In the genomic region with DNA sequence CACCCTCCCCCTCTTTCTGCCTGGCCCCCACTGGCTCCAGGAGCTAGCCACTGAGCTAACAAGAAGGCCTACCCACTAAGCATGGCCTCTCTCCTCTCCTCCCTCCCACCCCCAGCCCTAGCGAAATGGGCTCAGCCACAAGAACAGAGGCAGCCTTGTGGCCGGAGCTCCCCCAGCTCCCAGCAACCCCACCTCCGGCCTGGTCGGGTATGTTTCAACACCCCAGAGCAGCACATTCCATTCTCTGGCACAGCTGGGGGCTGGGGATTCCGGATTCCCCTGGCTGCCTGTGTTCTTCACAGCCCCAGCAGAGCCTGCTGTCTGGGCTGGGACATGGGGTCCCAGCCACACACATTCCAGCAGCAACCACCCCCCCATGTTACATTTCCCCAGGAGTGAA, we compare ENCODE assay signal across 14 cellular contexts. TPM values are rescaled to one million over a fixed set of nuclear protein-coding genes. Genes with fewer than 3 reads are reported as not detected.
DNase-seq lines count a peak whose midpoint lies in the region; ATAC-seq and TF ChIP-seq lines count a peak whose summit lies in the region.
"Had no signal": no experiment of that assay in that cellular context is flagged by ENCODE, and none has a peak within 500 bp of the region (broad histone marks: within the 10 kb centered on the region; RNA-seq: fewer than 3 reads in every experiment).

No MANE protein-coding gene starts in this region.

- H3K4me3 Mint-ChIP-seq in activated T-cell treated with anti-CD3 and anti-CD28 coated beads, Interleukin-2, amount 50 U/mL, for 4 hours: no peak overlapping the region
- H3K4me3 Mint-ChIP-seq: nephron progenitor cell had no signal

- TF ChIP-seq POLR2A in lower leg skin (IDR thresholded peaks at IDR 0.05): no peak

- DNase-seq in EH (ENCODE audit: low read depth) (peak; percentile 17), astrocyte of the spinal cord (ENCODE audit: low read depth, low spot score) (peak; percentile 30), left ventricle myocardium inferior (peak; percentile 26), non-pigmented ciliary epithelial cell (ENCODE audit: low read depth) (peak; percentile 8), NCI-H146 (lab: John Stamatoyannopoulos, UW) (no peak), lower leg skin (ENCODE audit: low spot score in 2 of 2) (no peak), DMS153 treated with DMSO at 0.1 percent for 48 hours (lab: John Stamatoyannopoulos, UW; ENCODE audit: unreplicated experiment) (no peak)
- DNase-seq in activated T-cell treated with anti-CD3 and anti-CD28 coated beads, Interleukin-2, amount 50 U/mL, for 4 hours: no peak
- DNase-seq: effector memory CD4-positive, alpha-beta T cell; NCI-H2029; nephron progenitor cell; T-helper 2 cell had no signal

- no peak overlapping the region for H3K27ac ChIP-seq in left ventricle myocardium inferior (replicated peaks)
- H3K27ac ChIP-seq: RWPE1 had no signal

- intact Hi-C loops in left ventricle myocardium inferior (cut with micrococcal nuclease) (no loop called here), lower leg skin (cut with DNase I; ENCODE audit: low total_unique reads) (no loop called here)

- H3K27me3 ChIP-seq in left ventricle myocardium inferior (ENCODE audit: low read depth): no peaks in the 10 kb centered on the region

- H3K36me3 ChIP-seq in left ventricle myocardium inferior: peaks cover 37% of the 10 kb centered on the region

- in situ Hi-C loops in astrocyte of the spinal cord (cut with HindIII; ENCODE audit: low sequenced_read_pairs): no loop called here

- 75 to 79% methylated on average over 5 of the region's 5 CpGs for WGBS in lower leg skin, 2 donors

- H3K9me3 ChIP-seq in left ventricle myocardium inferior (replicated peaks): no peaks in the 10 kb centered on the region
- H3K9me3 ChIP-seq: HAP-1 had no signal

- H3K9me3 Mint-ChIP-seq in activated T-cell treated with anti-CD3 and anti-CD28 coated beads, Interleukin-2, amount 50 U/mL, for 4 hours: no peaks in the 10 kb centered on the region
- H3K9me3 Mint-ChIP-seq: nephron progenitor cell had no signal

- H3K27me3 Mint-ChIP-seq in activated T-cell treated with anti-CD3 and anti-CD28 coated beads, Interleukin-2, amount 50 U/mL, for 4 hours (ENCODE audit: low read depth): no peaks in the 10 kb centered on the region

- H3K36me3 Mint-ChIP-seq in activated T-cell treated with anti-CD3 and anti-CD28 coated beads, Interleukin-2, amount 50 U/mL, for 4 hours (ENCODE audit: insufficient read depth): peaks cover 28% of the 10 kb centered on the region

- H3K4me1 Mint-ChIP-seq in activated T-cell treated with anti-CD3 and anti-CD28 coated beads, Interleukin-2, amount 50 U/mL, for 4 hours (ENCODE audit: low read depth): no peaks in the 10 kb centered on the region

- ATAC-seq in activated T-cell treated with anti-CD3 and anti-CD28 coated beads, Interleukin-2, amount 50 U/mL, for 4 hours: no peak

- no peak overlapping the region for H3K4me3 ChIP-seq in astrocyte of the spinal cord (ENCODE audit: low read depth, low read length)
- no peak overlapping the region for H3K4me3 ChIP-seq in left ventricle myocardium inferior
- no peak overlapping the region for H3K4me3 ChIP-seq in lower leg skin (ENCODE audit: low read depth, poor library complexity, severe bottlenecking)
- H3K4me3 ChIP-seq: HAP-1 had no signal

- no peak for TF ChIP-seq CTCF in astrocyte of the spinal cord (IDR thresholded peaks at IDR 0.05; ENCODE audit: low read depth, low read length)
- no peak for TF ChIP-seq CTCF in left ventricle myocardium inferior (IDR thresholded peaks at IDR 0.05; ENCODE audit: borderline replicate concordance)
- no peak for TF ChIP-seq CTCF in lower leg skin (IDR thresholded peaks at IDR 0.05)

- H3K4me1 ChIP-seq in left ventricle myocardium inferior: peaks cover 13% of the 10 kb centered on the region
- H3K4me1 ChIP-seq: HAP-1 had no signal

RNA-seq across cellular contexts. Expression of gene SFRP5, which starts 9.0 kb away (rescaled TPM):
- total RNA-seq in left ventricle myocardium inferior (8.7 TPM), lower leg skin (1 to 10 TPM in 2 of 4 donors, under 1 TPM in 2; 0.69 to 4.4 (median 1.4) TPM)
- under 1 TPM in 2 of 3 donors, not detected in 1; 0.13 to 0.28 TPM for total RNA-seq in activated T-cell treated with anti-CD3 and anti-CD28 coated beads, Interleukin-2, amount 50 U/mL, for 4 hours

RNA-seq across cellular contexts. Expression of gene ZFYVE27, which starts 25.9 kb away (rescaled TPM):
- total RNA-seq in left ventricle myocardium inferior (13.2 TPM), lower leg skin (10 to 100 TPM; 18.7 to 35.0 (median 21.4) TPM)
- 10 to 100 TPM; 27.1 to 27.6 (median 27.1) TPM for total RNA-seq in activated T-cell treated with anti-CD3 and anti-CD28 coated beads, Interleukin-2, amount 50 U/mL, for 4 hours

RNA-seq across cellular contexts. Expression of gene MARVELD1, which starts 49.3 kb away (rescaled TPM):
- total RNA-seq in left ventricle myocardium inferior (6.4 TPM), lower leg skin (10 to 100 TPM; 22.5 to 50.2 (median 30.3) TPM)
- 1 to 10 TPM; 1.6 to 2.5 (median 1.7) TPM for total RNA-seq in activated T-cell treated with anti-CD3 and anti-CD28 coated beads, Interleukin-2, amount 50 U/mL, for 4 hours

Comparison
In these comparisons a context has a peak if more than half of its experiments do, and no peak if none do; other contexts are left out.
1. DNase-seq: peak in EH (single experiment), astrocyte of the spinal cord (single experiment), left ventricle myocardium inferior (single experiment) and non-pigmented ciliary epithelial cell (single experiment); none in NCI-H146 (single experiment), activated T-cell treated with anti-CD3 and anti-CD28 coated beads, Interleukin-2, amount 50 U/mL, for 4 hours (single experiment), lower leg skin (0 of 2) and DMS153 treated with DMSO at 0.1 percent for 48 hours (single experiment).